ENCODE assay signal across 26 cellular contexts in genomic region chr10:110700947-110701617, GRCh38. TPM values are rescaled to one million over a fixed set of nuclear protein-coding genes. Genes with fewer than 3 reads are reported as not detected.
DNase-seq lines count a peak whose midpoint lies in the region; ATAC-seq and TF ChIP-seq lines count a peak whose summit lies in the region.
"Had no signal": no experiment of that assay in that cellular context is flagged by ENCODE, and none has a peak within 500 bp of the region (broad histone marks: within the 10 kb centered on the region; RNA-seq: fewer than 3 reads in every experiment).

No MANE protein-coding gene starts in this region.

- no peak overlapping the region for H2BK20ac ChIP-seq in H9 (ENCODE audit: low read depth, low read length, poor library complexity, severe bottlenecking)
- H2BK20ac ChIP-seq in IMR-90 (ENCODE audit: low read depth, low read length), result no peak overlapping the region

- no peak overlapping the region for H3K18ac ChIP-seq in H9 (ENCODE audit: insufficient read length, low read depth, low read length)
- H3K18ac ChIP-seq in IMR-90 (ENCODE audit: low read depth, low read length), result no peak overlapping the region

- H3K4me2 ChIP-seq in H9 (ENCODE audit: insufficient read depth, insufficient read length, low read length) (no peak overlapping the region), IMR-90 (ENCODE audit: low read depth, low read length) (no peak overlapping the region)
- H3K4me2 ChIP-seq: BLaER1, SK-N-SH had no signal

- H3K23me2 ChIP-seq in H9 (ENCODE audit: insufficient read length, low read depth, low read length, poor library complexity, severe bottlenecking), result no peaks in the 10 kb centered on the region

- no peak overlapping the region for H3K4me3 Mint-ChIP-seq in H9
- H3K4me3 Mint-ChIP-seq: activated CD8-positive, alpha-beta T cell treated with anti-CD3 and anti-CD28 coated beads, Interleukin-2, amount 10 ng/mL, durations not matched to agents 7 days and 5 days; naive thymus-derived CD4-positive, alpha-beta T cell had no signal

- in situ Hi-C loops in IMR-90 (cut with MboI; ENCODE audit: low sequenced_read_pairs), result no loop called here

- peak overlapping the region; percentile 60 for H2AK9ac ChIP-seq in IMR-90 (replicated peaks; ENCODE audit: low read depth, low read length, poor library complexity)

- H3K23ac ChIP-seq in H9 (ENCODE audit: insufficient read length, low read depth, low read length) (no peak overlapping the region), IMR-90 (ENCODE audit: low read depth, low read length) (no peak overlapping the region)

- H3K4me3 ChIP-seq in IMR-90 (ENCODE audit: insufficient read depth, low read depth, low read length) (no peak overlapping the region), right atrium auricular region (no peak overlapping the region), sigmoid colon (no peak overlapping the region)
- H3K4me3 ChIP-seq: BLaER1, coronary artery, spleen, upper lobe of left lung had no signal

- H2BK15ac ChIP-seq in H9 (ENCODE audit: low read depth, low read length), result no peak overlapping the region
- no peak overlapping the region for H2BK15ac ChIP-seq in IMR-90 (ENCODE audit: low read depth, low read length)

- no peak overlapping the region for H3T11ph ChIP-seq in H9 (ENCODE audit: low read length)

- no peaks in the 10 kb centered on the region for H3K9me1 ChIP-seq in IMR-90 (ENCODE audit: insufficient read depth, low read length)

- POLR2A ChIA-PET in IMR-90 (lab: Charles Lee; ENCODE audit: unreplicated experiment), result no interaction called here

- H4K8ac ChIP-seq in H9 (replicated peaks; ENCODE audit: insufficient read length, low read depth, low read length), result peak overlapping the region; percentile 92
- no peak overlapping the region for H4K8ac ChIP-seq in IMR-90 (ENCODE audit: low read depth in 2 of 2, low read length in 2 of 2)

- H2AFZ ChIP-seq in H9 (ENCODE audit: low read length) (no peak overlapping the region), IMR-90 (replicated peaks; ENCODE audit: low read length, poor library complexity) (no peak overlapping the region)

- intact Hi-C loops in IMR-90 (cut with micrococcal nuclease), result no loop called here
- intact Hi-C loops in sigmoid colon (cut with DNase I), result no loop called here

- dilution Hi-C loops in IMR-90 (cut with HindIII; ENCODE audit: low sequenced_read_pairs, unreplicated experiment), result no loop called here

- no peak overlapping the region for H3K27ac ChIP-seq in H9 (ENCODE audit: insufficient read length, low read depth, low read length)
- no peak overlapping the region for H3K27ac ChIP-seq in IMR-90 (ENCODE audit: insufficient read depth, low read length)
- peak overlapping the region; percentile 80 to 86 for H3K27ac ChIP-seq in right atrium auricular region
- peak overlapping the region in 3 of 4 donors; percentile 68 to 79 (median 78) for H3K27ac ChIP-seq in sigmoid colon
- H3K27ac ChIP-seq: BLaER1, spleen, upper lobe of left lung had no signal

- H3K4me1 Mint-ChIP-seq in H9, result peaks cover 20 to 22% of the 10 kb centered on the region in 2 experiments

- no peaks in the 10 kb centered on the region for H3K79me2 ChIP-seq in H9 (ENCODE audit: insufficient read depth, low read length)

- WGBS in H9 (ENCODE audit: extremely low coverage, insufficient read length, low lambda C conversion rate), result no CpG with 5 or more reads among the region's 10 CpGs
- 73% methylated on average over 3 of the region's 10 CpGs; no CpG with 5 or more reads in 1 of the 2 experiments for WGBS in IMR-90 (ENCODE audit: extremely low coverage in 2 of 2, insufficient read length in 1 of 2), 2 experiments
- 87 to 89% methylated on average over 10 of the region's 10 CpGs for WGBS in sigmoid colon, 2 donors

- no peaks in the 10 kb centered on the region for H3K79me1 ChIP-seq in H9 (ENCODE audit: insufficient read depth, low read depth, low read length, poor library complexity, severe bottlenecking)
- no peaks in the 10 kb centered on the region for H3K79me1 ChIP-seq in IMR-90 (ENCODE audit: low read depth in 1 of 2, low read length in 2 of 2)

- no peak overlapping the region for H3K14ac ChIP-seq in H9 (ENCODE audit: insufficient read depth, low read length)
- no peak overlapping the region for H3K14ac ChIP-seq in IMR-90 (replicated peaks; ENCODE audit: low read depth, low read length)

- no peak overlapping the region for H4K5ac ChIP-seq in H9 (ENCODE audit: insufficient read length, low read depth, low read length)
- H4K5ac ChIP-seq in IMR-90 (ENCODE audit: low read depth, low read length), result no peak overlapping the region

- H3K36me3 ChIP-seq in IMR-90 (ENCODE audit: control insufficient read depth, insufficient read depth, low read length), result no peaks in the 10 kb centered on the region
- no peaks in the 10 kb centered on the region for H3K36me3 ChIP-seq in right atrium auricular region
- no peaks in the 10 kb centered on the region for H3K36me3 ChIP-seq in sigmoid colon
- H3K36me3 ChIP-seq: BLaER1, spleen, upper lobe of left lung had no signal

- no peak for TF ChIP-seq RAD21 in IMR-90 (IDR thresholded peaks at IDR 0.05; ENCODE audit: low read length)

- H4K20me1 ChIP-seq in H9 (ENCODE audit: control insufficient read depth, insufficient read depth, insufficient read length) (no peaks in the 10 kb centered on the region), IMR-90 (ENCODE audit: insufficient read depth, low read length) (no peaks in the 10 kb centered on the region)
- H4K20me1 ChIP-seq: BLaER1 had no signal

- no peaks in the 10 kb centered on the region for H3K9me3 Mint-ChIP-seq in H9
- H3K9me3 Mint-ChIP-seq: naive thymus-derived CD4-positive, alpha-beta T cell had no signal

- TF ChIP-seq EP300 in sigmoid colon (IDR thresholded peaks at IDR 0.05), result peak in 1 of 4 donors; percentile 48

- H2BK12ac ChIP-seq in H9 (ENCODE audit: insufficient read length, low read depth, low read length), result no peak overlapping the region

- H3K27me3 Mint-ChIP-seq in H9 (ENCODE audit: low read depth), result no peaks in the 10 kb centered on the region; the same call in 1 of the 2 replicates

- H3K27me3 ChIP-seq in H9 (ENCODE audit: insufficient read depth, low read length) (no peaks in the 10 kb centered on the region), IMR-90 (ENCODE audit: control insufficient read depth, insufficient read depth, low read length) (no peaks in the 10 kb centered on the region), right atrium auricular region (no peaks in the 10 kb centered on the region), sigmoid colon (no peaks in the 10 kb centered on the region)
- H3K27me3 ChIP-seq: BLaER1, spleen, upper lobe of left lung had no signal

- TF ChIP-seq CTCF in H9 (conservative IDR thresholded peaks at IDR 0.05) (no peak), IMR-90 (conservative IDR thresholded peaks at IDR 0.05; ENCODE audit: low read depth, low read length) (no peak), right atrium auricular region (IDR thresholded peaks at IDR 0.05) (no peak), sigmoid colon (IDR thresholded peaks at IDR 0.05) (no peak)

- H2BK5ac ChIP-seq in H9 (ENCODE audit: insufficient read length, low read length), result no peak overlapping the region
- no peak overlapping the region for H2BK5ac ChIP-seq in IMR-90 (ENCODE audit: low read depth, low read length, poor library complexity, severe bottlenecking)

- H3K4me1 ChIP-seq in H9 (ENCODE audit: insufficient read depth, low read length) (peaks cover 6% of the 10 kb centered on the region; the same call in 1 of the 2 replicates), IMR-90 (ENCODE audit: control insufficient read depth, insufficient read depth, low read length) (no peaks in the 10 kb centered on the region; the same call in none of the 2 replicates), right atrium auricular region (peaks cover 0 to 46% of the 10 kb centered on the region in 2 donors), sigmoid colon (peaks cover 0 to 47% (median 35%) of the 10 kb centered on the region in 4 donors)
- H3K4me1 ChIP-seq: spleen, upper lobe of left lung had no signal

- ATAC-seq in IMR-90 (ENCODE audit: low read depth) (peak; percentile 27; the same call in 1 of the 2 replicates), HG02970 (IDR thresholded peaks at IDR 0.05; ENCODE audit: low FRiP score, unreplicated experiment) (no peak), HG03045 (IDR thresholded peaks at IDR 0.05; ENCODE audit: unreplicated experiment) (no peak)
- ATAC-seq: activated CD8-positive, alpha-beta T cell treated with anti-CD3 and anti-CD28 coated beads, Interleukin-2, amount 10 ng/mL, durations not matched to agents 7 days and 5 days; activated naive CD4-positive, alpha-beta T cell treated with anti-CD3 and anti-CD28 coated beads, Interleukin-2, amount 50 U/mL, for 72 hours; naive thymus-derived CD4-positive, alpha-beta T cell had no signal

- BruUV-seq in IMR-90 (replicated peaks; lab: Mats Ljungman, UMichigan), result no TSS peak

- H3K4ac ChIP-seq in H9 (ENCODE audit: low read depth, low read length) (no peak overlapping the region), IMR-90 (ENCODE audit: low read depth, low read length) (no peak overlapping the region)

- H3K27ac Mint-ChIP-seq in H9, result no peak overlapping the region; a peak in 1 of 7 replicates
- H3K27ac Mint-ChIP-seq: activated CD8-positive, alpha-beta T cell treated with anti-CD3 and anti-CD28 coated beads, Interleukin-2, amount 10 ng/mL, durations not matched to agents 7 days and 5 days; activated naive CD4-positive, alpha-beta T cell treated with anti-CD3 and anti-CD28 coated beads, Interleukin-2, amount 50 U/mL, for 72 hours; naive thymus-derived CD4-positive, alpha-beta T cell had no signal

- DNase-seq in H9 (no peak), IMR-90 (no peak), right atrium auricular region (ENCODE audit: low spot score) (no peak), sigmoid colon (no peak)
- no peak for DNase-seq in activated CD8-positive, alpha-beta memory T cell treated with anti-CD3 and anti-CD28 coated beads, Interleukin-2, amount 50 U/mL, for 48 hours
- DNase-seq: activated CD8-positive, alpha-beta T cell treated with anti-CD3 and anti-CD28 coated beads, Interleukin-2, amount 10 ng/mL, durations not matched to agents 7 days and 5 days; activated T-cell treated with anti-CD3 and anti-CD28 coated beads for 4 hours; anterior cingulate cortex; effector memory CD4-positive, alpha-beta T cell; foreskin fibroblast; HCEC 1CT; mesenchymal stem cell; naive thymus-derived CD4-positive, alpha-beta T cell; NCI-H146; NCI-H2107; spleen; T-helper 2 cell; upper lobe of left lung had no signal

- H2BK120ac ChIP-seq in H9 (ENCODE audit: low read depth, low read length, poor library complexity, severe bottlenecking) (no peak overlapping the region), IMR-90 (ENCODE audit: low read depth, low read length) (no peak overlapping the region)

- H2AK5ac ChIP-seq in H9 (ENCODE audit: insufficient read length, low read length) (no peak overlapping the region), IMR-90 (ENCODE audit: low read depth, low read length) (no peak overlapping the region)

- H4K91ac ChIP-seq in H9 (ENCODE audit: insufficient read length, low read depth, low read length) (no peak overlapping the region), IMR-90 (ENCODE audit: insufficient read depth, low read depth, low read length) (no peak overlapping the region)

- no peaks in the 10 kb centered on the region for H3K36me3 Mint-ChIP-seq in H9 (ENCODE audit: insufficient read depth in 1 of 3, low read depth in 3 of 3)
- H3K36me3 Mint-ChIP-seq: activated naive CD4-positive, alpha-beta T cell treated with anti-CD3 and anti-CD28 coated beads, Interleukin-2, amount 50 U/mL, for 72 hours had no signal

- TF ChIP-seq POLR2A in IMR-90 (IDR thresholded peaks at IDR 0.05; ENCODE audit: low read depth, low read length), result no peak
- TF ChIP-seq POLR2A in sigmoid colon (IDR thresholded peaks at IDR 0.05), result no peak

- no peaks in the 10 kb centered on the region for H3K9me3 ChIP-seq in H9 (ENCODE audit: control insufficient read depth, low read depth, low read length)
- no peaks in the 10 kb centered on the region for H3K9me3 ChIP-seq in IMR-90 (ENCODE audit: control insufficient read depth, insufficient read depth, low read length)
- H3K9me3 ChIP-seq in right atrium auricular region, result no peaks in the 10 kb centered on the region
- H3K9me3 ChIP-seq in sigmoid colon, result no peaks in the 10 kb centered on the region
- H3K9me3 ChIP-seq: BLaER1, SK-N-SH had no signal

- H3K56ac ChIP-seq in H9 (ENCODE audit: insufficient read length, low read depth, low read length) (no peak overlapping the region), IMR-90 (ENCODE audit: extremely low read depth, insufficient read depth, low read length) (no peak overlapping the region)

- CTCF ChIA-PET in IMR-90 (lab: Yijun Ruan, JAX), result interaction anchor here (1.4 kb wide), 1 partner anchor 29 kb away, joined by 4 read pairs; no protein-coding TSS in a partner anchor

- H3K9ac ChIP-seq in H9 (ENCODE audit: extremely low read depth, insufficient read length, low read length), result no peak overlapping the region
- H3K9ac ChIP-seq in IMR-90 (ENCODE audit: low read depth, low read length), result no peak overlapping the region
- H3K9ac ChIP-seq: BLaER1, SK-N-SH had no signal

RNA-seq across cellular contexts. Expression of gene RBM20, which starts 56.9 kb away (rescaled TPM):
- 0.15 and 0.17 TPM in 2 replicates for total RNA-seq in H9 (2021)
- under 0.01 TPM in 2 replicates for total RNA-seq in IMR-90 (2012; rRNA removed)
- 0.09 and 0.15 TPM in 2 replicates for polyA plus RNA-seq in IMR-90 (2012; rRNA removed)
- 0.03 and 0.04 TPM in 2 replicates for polyA plus RNA-seq in IMR-90 (2012; cell fraction: cytosol; rRNA removed)
- polyA plus RNA-seq in IMR-90 (2012; cell fraction: nucleus; rRNA removed; ENCODE audit: low replicate concordance), result 0.05 and 0.39 TPM in 2 replicates
- total RNA-seq in right atrium auricular region, result 10 to 100 TPM; 51.7 to 59.9 TPM
- 1 to 10 TPM; 4.9 to 7.8 (median 6.0) TPM for total RNA-seq in sigmoid colon
- polyA plus RNA-seq in sigmoid colon, result under 1 TPM in 2 of 3 donors, not detected in 1; 0.23 to 0.64 TPM
- total RNA-seq: bronchial epithelial cell, osteoblast had no signal

Comparison
In these comparisons a context has a peak if more than half of its experiments do, and no peak if none do; other contexts are left out.
1. H3K27ac ChIP-seq: peak in right atrium auricular region (2 of 2) and sigmoid colon (3 of 4); none in H9 (single experiment) and IMR-90 (single experiment).
2. RNA of gene RBM20, which starts 56.9 kb away (total RNA-seq): 51.7 to 59.9 TPM in right atrium auricular region; 4.9 to 7.8 TPM in sigmoid colon, 0.15 to 0.17 TPM in H9 and under 0.01 TPM in IMR-90; every median in the first group is over 4 times any median in the second.